In the genomic region with DNA sequence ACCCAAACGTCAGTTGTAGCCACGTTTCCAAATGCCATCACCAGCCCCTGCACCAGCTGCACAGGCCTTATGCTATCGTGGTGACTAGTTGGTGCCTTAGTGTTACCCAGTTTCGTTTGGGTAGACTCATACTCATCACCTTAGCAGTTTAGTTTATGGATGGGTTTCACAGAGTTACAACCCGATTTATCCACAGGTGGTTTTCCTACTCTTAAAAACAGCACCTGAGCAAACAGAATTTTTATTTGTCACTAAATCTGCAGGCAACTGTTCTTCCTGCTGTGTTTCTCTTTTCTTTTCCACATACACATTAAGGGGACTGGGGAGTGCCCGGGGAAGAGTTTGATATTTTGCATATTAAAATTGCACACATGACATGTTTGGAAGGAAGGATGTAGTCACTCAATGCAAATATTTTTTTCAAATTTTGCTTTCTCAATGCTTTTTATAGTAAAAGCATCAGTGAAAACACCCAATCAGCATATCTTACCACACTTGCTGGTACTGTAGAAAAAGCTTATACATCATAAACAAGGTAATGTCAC, we compare ENCODE assay signal across 8 cellular contexts. TPM values are rescaled to one million over a fixed set of nuclear protein-coding genes. Genes with fewer than 3 reads are reported as not detected.
DNase-seq lines count a peak whose midpoint lies in the region; ATAC-seq, FAIRE-seq and TF ChIP-seq lines count a peak whose summit lies in the region.

No MANE protein-coding gene starts in this region.

- no peak for TF ChIP-seq POLR2A in GM12892 (IDR thresholded peaks at IDR 0.05; ENCODE audit: low read depth, low read length)

- no peaks in the 10 kb centered on the region for H3K9me3 Mint-ChIP-seq in activated naive CD8-positive, alpha-beta T cell treated with anti-CD3 and anti-CD28 coated beads, Interleukin-2, amount 50 U/mL, for 24 hours

- peak overlapping the region; percentile 82 for H3K27ac Mint-ChIP-seq in activated naive CD8-positive, alpha-beta T cell treated with anti-CD3 and anti-CD28 coated beads, Interleukin-2, amount 50 U/mL, for 24 hours

- peak; percentile 28 for ATAC-seq in GM21367 (IDR thresholded peaks at IDR 0.05; ENCODE audit: unreplicated experiment)
- ATAC-seq in HG03442 (IDR thresholded peaks at IDR 0.05; ENCODE audit: unreplicated experiment) = peak; percentile 25
- ATAC-seq in activated naive CD8-positive, alpha-beta T cell treated with anti-CD3 and anti-CD28 coated beads, Interleukin-2, amount 50 U/mL, for 24 hours = peak; percentile 31
- ATAC-seq in left colon = no peak
- ATAC-seq in HG03457 (IDR thresholded peaks at IDR 0.05; ENCODE audit: unreplicated experiment) = no peak

- H3K27me3 Mint-ChIP-seq in activated naive CD8-positive, alpha-beta T cell treated with anti-CD3 and anti-CD28 coated beads, Interleukin-2, amount 50 U/mL, for 24 hours = no peaks in the 10 kb centered on the region

- H3K4me3 Mint-ChIP-seq in activated naive CD8-positive, alpha-beta T cell treated with anti-CD3 and anti-CD28 coated beads, Interleukin-2, amount 50 U/mL, for 24 hours = no peak overlapping the region

- peaks cover 75% of the 10 kb centered on the region for H3K36me3 Mint-ChIP-seq in activated naive CD8-positive, alpha-beta T cell treated with anti-CD3 and anti-CD28 coated beads, Interleukin-2, amount 50 U/mL, for 24 hours (ENCODE audit: low read depth)

- intact Hi-C loops in left colon (cut with DNase I, micrococcal nuclease) = no loop called here

- peak; percentile 86 for FAIRE-seq in GM12892 (lab: Jason Lieb, UNC)

- DNase-seq in GM12892 (ENCODE audit: insufficient read length) (no peak), SHP77 (lab: John Stamatoyannopoulos, UW) (no peak), NOMO-1 (lab: John Stamatoyannopoulos, UW; ENCODE audit: unreplicated experiment in 2 of 2) (no peak), left colon (no peak)
- DNase-seq in activated naive CD8-positive, alpha-beta T cell treated with anti-CD3 and anti-CD28 coated beads, Interleukin-2, amount 50 U/mL, for 24 hours = no peak

- H3K4me1 Mint-ChIP-seq in activated naive CD8-positive, alpha-beta T cell treated with anti-CD3 and anti-CD28 coated beads, Interleukin-2, amount 50 U/mL, for 24 hours = peaks cover 36% of the 10 kb centered on the region

RNA-seq across cellular contexts. Expression of gene PDSS1, which starts 41.7 kb away (rescaled TPM):
- 18.7 TPM for polyA plus RNA-seq in GM12892 (2012; ENCODE audit: missing spikeins)
- 10 to 100 TPM; 20.3 to 34.3 TPM for total RNA-seq in left colon

Comparison
In these comparisons a context has a peak if more than half of its experiments do, and no peak if none do; other contexts are left out.
1. ATAC-seq: peak in GM21367 (single experiment), HG03442 (single experiment) and activated naive CD8-positive, alpha-beta T cell treated with anti-CD3 and anti-CD28 coated beads, Interleukin-2, amount 50 U/mL, for 24 hours (single experiment); none in left colon (single experiment) and HG03457 (single experiment).